ENCODE assay signal across 17 cellular contexts in genomic region chr17:33267279-33267790, GRCh38. TPM values are rescaled to one million over a fixed set of nuclear protein-coding genes. Genes with fewer than 3 reads are reported as not detected.
DNase-seq lines count a peak whose midpoint lies in the region; ATAC-seq, FAIRE-seq and TF ChIP-seq lines count a peak whose summit lies in the region.
"Had no signal": no experiment of that assay in that cellular context is flagged by ENCODE, and none has a peak within 500 bp of the region (broad histone marks: within the 10 kb centered on the region; RNA-seq: fewer than 3 reads in every experiment).

No MANE protein-coding gene starts in this region.

- dilution Hi-C loops in endothelial cell of umbilical vein (cut with MboI; ENCODE audit: extremely low pct_ligation_motif_present, low sequenced_read_pairs): no loop called here

- H3K36me3 ChIP-seq in PC-9 (ENCODE audit: low read depth) (no peaks in the 10 kb centered on the region), endothelial cell of umbilical vein (ENCODE audit: control insufficient read depth in 2 of 2, extremely low read depth in 1 of 2, insufficient read depth in 2 of 2, low read length in 2 of 2) (no peaks in the 10 kb centered on the region), Peyer's patch (no peaks in the 10 kb centered on the region), gastrocnemius medialis (no peaks in the 10 kb centered on the region)

- H3K9me1 ChIP-seq in endothelial cell of umbilical vein (replicated peaks; ENCODE audit: control insufficient read depth, extremely low read depth, insufficient read depth, low read length): no peaks in the 10 kb centered on the region

- H3K9me2 ChIP-seq in PC-9 (ENCODE audit: insufficient read depth): no peaks in the 10 kb centered on the region

- peaks cover 22% of the 10 kb centered on the region for H3K27me3 ChIP-seq in PC-9 (ENCODE audit: insufficient read depth, low read depth)
- no peaks in the 10 kb centered on the region for H3K27me3 ChIP-seq in endothelial cell of umbilical vein (ENCODE audit: control insufficient read depth in 2 of 2, insufficient read depth in 2 of 2, low read length in 2 of 2)
- no peaks in the 10 kb centered on the region for H3K27me3 ChIP-seq in Peyer's patch
- H3K27me3 ChIP-seq in gastrocnemius medialis: peaks cover 0 to 3% (median 0%) of the 10 kb centered on the region in 3 donors

- H3K4me3 ChIP-seq in PC-9: no peak overlapping the region
- no peak overlapping the region for H3K4me3 ChIP-seq in endothelial cell of umbilical vein (replicated peaks in 1 of 3; ENCODE audit: insufficient read depth in 1 of 3, low read depth in 1 of 3, low read length in 3 of 3)
- H3K4me3 ChIP-seq in Peyer's patch: no peak overlapping the region
- no peak overlapping the region for H3K4me3 ChIP-seq in gastrocnemius medialis
- H3K4me3 ChIP-seq: psoas muscle had no signal

- H3K27me3 Mint-ChIP-seq in WTC11 (ENCODE audit: low read depth): no peaks in the 10 kb centered on the region; the same call in 1 of the 2 replicates

- ATAC-seq in WTC11: no peak
- no peak for ATAC-seq in gastrocnemius medialis
- ATAC-seq: activated naive CD8-positive, alpha-beta T cell treated with anti-CD3 and anti-CD28 coated beads, Interleukin-2, amount 50 U/mL, for 24 hours; psoas muscle; stimulated activated naive CD8-positive, alpha-beta T cell treated with anti-CD3 and anti-CD28 coated beads, Interleukin-15, Interleukin-2, amounts not matched to agents 100 U/mL and 50 U/mL, for 24 hours had no signal

- no peak for TF ChIP-seq POLR2A in endothelial cell of umbilical vein (IDR thresholded peaks at IDR 0.05; ENCODE audit: low read depth, low read length)
- no peak for TF ChIP-seq POLR2A in Peyer's patch (IDR thresholded peaks at IDR 0.05)
- no peak for TF ChIP-seq POLR2A in gastrocnemius medialis (IDR thresholded peaks at IDR 0.05)

- no peaks in the 10 kb centered on the region for H3K79me2 ChIP-seq in PC-9 (ENCODE audit: low read depth)
- no peaks in the 10 kb centered on the region for H3K79me2 ChIP-seq in endothelial cell of umbilical vein (ENCODE audit: control insufficient read depth, insufficient read depth, low read length)

- H3K9me3 ChIP-seq in PC-9 (ENCODE audit: insufficient read depth, low read depth) (no peaks in the 10 kb centered on the region), endothelial cell of umbilical vein (replicated peaks; ENCODE audit: control insufficient read depth, insufficient read depth, low read length) (no peaks in the 10 kb centered on the region), Peyer's patch (no peaks in the 10 kb centered on the region), gastrocnemius medialis (no peaks in the 10 kb centered on the region)
- H3K9me3 ChIP-seq: psoas muscle had no signal

- H2AFZ ChIP-seq in PC-9 (no peak overlapping the region), endothelial cell of umbilical vein (ENCODE audit: low read depth, low read length) (no peak overlapping the region)

- H3K4me1 ChIP-seq in PC-9 (replicated peaks; ENCODE audit: insufficient read depth): no peaks in the 10 kb centered on the region
- H3K4me1 ChIP-seq in endothelial cell of umbilical vein (ENCODE audit: control insufficient read depth, extremely low read depth, insufficient read depth, low read length): peaks cover 8% of the 10 kb centered on the region
- H3K4me1 ChIP-seq in Peyer's patch: peaks cover 0 to 4% (median 0%) of the 10 kb centered on the region in 4 donors
- H3K4me1 ChIP-seq in gastrocnemius medialis: no peaks in the 10 kb centered on the region
- H3K4me1 ChIP-seq: psoas muscle had no signal

- H3K9me3 Mint-ChIP-seq in WTC11: no peaks in the 10 kb centered on the region
- H3K9me3 Mint-ChIP-seq: activated naive CD8-positive, alpha-beta T cell treated with anti-CD3 and anti-CD28 coated beads, Interleukin-2, amount 50 U/mL, for 24 hours had no signal

- H3F3A ChIP-seq in PC-9 (ENCODE audit: insufficient read depth, low read depth): no peaks in the 10 kb centered on the region

- no peaks in the 10 kb centered on the region for H4K20me1 ChIP-seq in PC-9 (ENCODE audit: insufficient read depth)
- no peaks in the 10 kb centered on the region for H4K20me1 ChIP-seq in endothelial cell of umbilical vein (replicated peaks; ENCODE audit: control insufficient read depth, extremely low read depth, insufficient read depth, low read length)

- no peak overlapping the region for H3K4me3 Mint-ChIP-seq in WTC11
- H3K4me3 Mint-ChIP-seq: activated naive CD8-positive, alpha-beta T cell treated with anti-CD3 and anti-CD28 coated beads, Interleukin-2, amount 50 U/mL, for 24 hours; CD4-positive, alpha-beta memory T cell; memory B cell had no signal

- BruUV-seq in PC-9 (replicated peaks; lab: Mats Ljungman, UMichigan): no TSS peak
- BruUV-seq in endothelial cell of umbilical vein (replicated peaks; lab: Mats Ljungman, UMichigan): no TSS peak

- in situ Hi-C loops in Caki2 (cut with HindIII; ENCODE audit: low pct_unique_long_range_greater_than_20kb, low sequenced_read_pairs): no loop called here
- in situ Hi-C loops in gastrocnemius medialis (cut with MboI; ENCODE audit: low sequenced_read_pairs in 4 of 4): no loop called here

- CTCF ChIA-PET in PC-9 (lab: Charles Lee) (no interaction called here), endothelial cell of umbilical vein (lab: Charles Lee) (no interaction called here), WTC11 (lab: Charles Lee) (no interaction called here)

- intact Hi-C loops in PC-9 (cut with micrococcal nuclease; ENCODE audit: unreplicated experiment) (loop anchor here (1.0 to 2.0 kb wide), 3 partner anchors 17 to 155 kb away; no protein-coding TSS in a partner anchor), endothelial cell of umbilical vein (cut with micrococcal nuclease) (no loop called here), gastrocnemius medialis (cut with DNase I; ENCODE audit: low total_unique reads) (no loop called here)

- H3K27ac ChIP-seq in PC-9 (no peak overlapping the region), endothelial cell of umbilical vein (ENCODE audit: insufficient read depth, low read depth, low read length) (no peak overlapping the region), Peyer's patch (peak overlapping the region in 2 of 4 donors; percentile 40 to 70), gastrocnemius medialis (no peak overlapping the region)
- H3K27ac ChIP-seq: psoas muscle had no signal

- H3K4me2 ChIP-seq in PC-9 (no peak overlapping the region), endothelial cell of umbilical vein (ENCODE audit: insufficient read depth, low read length) (peak overlapping the region; percentile 35)

- no peak overlapping the region for H3K27ac Mint-ChIP-seq in WTC11
- H3K27ac Mint-ChIP-seq: activated naive CD8-positive, alpha-beta T cell treated with anti-CD3 and anti-CD28 coated beads, Interleukin-2, amount 50 U/mL, for 24 hours; CD4-positive, alpha-beta memory T cell; memory B cell had no signal

- POLR2A ChIA-PET in PC-9 (lab: Charles Lee; ENCODE audit: unreplicated experiment): interaction anchor here (0.7 kb wide), 1 partner anchor 759 kb away, joined by 6 read pairs; no protein-coding TSS in a partner anchor
- POLR2A ChIA-PET in endothelial cell of umbilical vein (lab: Charles Lee): no interaction called here
- POLR2A ChIA-PET in WTC11 (lab: Charles Lee): no interaction called here

- H3K4me1 Mint-ChIP-seq in WTC11: peaks cover 5% of the 10 kb centered on the region
- H3K4me1 Mint-ChIP-seq: activated naive CD8-positive, alpha-beta T cell treated with anti-CD3 and anti-CD28 coated beads, Interleukin-2, amount 50 U/mL, for 24 hours; CD4-positive, alpha-beta memory T cell; memory B cell had no signal

- FAIRE-seq in endothelial cell of umbilical vein (lab: Jason Lieb, UNC): peak; percentile 43

- no peaks in the 10 kb centered on the region for H3K36me3 Mint-ChIP-seq in WTC11
- H3K36me3 Mint-ChIP-seq: CD4-positive, alpha-beta memory T cell; memory B cell had no signal

- no peak overlapping the region for H3K9ac ChIP-seq in endothelial cell of umbilical vein (replicated peaks; ENCODE audit: extremely low read depth, insufficient read depth, low read length)

- peak; percentile 83 for DNase-seq in Caki2 (ENCODE audit: low read depth)
- peak; percentile 42 to 50 for DNase-seq in PC-9
- peak; percentile 6 for DNase-seq in endothelial cell of umbilical vein (ENCODE audit: low read depth, low spot score)
- peak; percentile 73 for DNase-seq in non-pigmented ciliary epithelial cell (ENCODE audit: low read depth)
- DNase-seq in Peyer's patch: no peak
- DNase-seq in WTC11 (ENCODE audit: low spot score): no peak
- DNase-seq in gastrocnemius medialis: no peak
- DNase-seq in pons (ENCODE audit: low spot score): no peak
- DNase-seq: activated CD8-positive, alpha-beta memory T cell treated with anti-CD3 and anti-CD28 coated beads, Interleukin-2, amount 50 U/mL, for 4 hours; activated naive CD8-positive, alpha-beta T cell treated with anti-CD3 and anti-CD28 coated beads, Interleukin-2, amount 50 U/mL, for 24 hours; CD4-positive, alpha-beta memory T cell; NCI-H524; psoas muscle; SHP77 treated with DMSO at 0.1 percent for 48 hours; stimulated activated CD4-positive, alpha-beta T cell treated with anti-CD3 and anti-CD28 coated beads, Interleukin-4, amount 100 ng/mL, for 1 hour; stimulated activated naive CD8-positive, alpha-beta T cell treated with anti-CD3 and anti-CD28 coated beads, Interleukin-15, Interleukin-2, amounts not matched to agents 100 U/mL and 50 U/mL, for 24 hours had no signal

- TF ChIP-seq CTCF in PC-9 (conservative IDR thresholded peaks at IDR 0.05): no peak
- no peak for TF ChIP-seq CTCF in endothelial cell of umbilical vein (IDR thresholded peaks at IDR 0.05; ENCODE audit: extremely low read depth in 1 of 2, insufficient read depth in 1 of 2, low read depth in 1 of 2, low read length in 2 of 2)
- no peak for TF ChIP-seq CTCF in Peyer's patch (IDR thresholded peaks at IDR 0.05)
- no peak for TF ChIP-seq CTCF in WTC11 (IDR thresholded peaks at IDR 0.05)
- TF ChIP-seq CTCF in gastrocnemius medialis (IDR thresholded peaks at IDR 0.05 in 4 of 5, conservative IDR thresholded peaks at IDR 0.05 in 1 of 5): no peak

RNA-seq across cellular contexts. Expression of gene ASIC2, which starts 25.8 kb away (rescaled TPM):
- 2.4 and 2.5 TPM in 2 replicates for total RNA-seq in Caki2 (2014; rRNA removed; shearing (Covaris generic); ENCODE audit: low replicate concordance)
- total RNA-seq in PC-9 (2021) (0.09 and 1.2 TPM in 2 replicates), endothelial cell of umbilical vein (not detected in 2 replicates), Peyer's patch (1 to 10 TPM in 2 of 4 donors, under 1 TPM in 1, not detected in 1; 0.80 to 1.8 (median 1.4) TPM), WTC11 (2021) (2.1 to 2.7 TPM (median 2.3 TPM) in 3 replicates), gastrocnemius medialis (not detected)
- not detected in 2 replicates for polyA plus RNA-seq in endothelial cell of umbilical vein
- polyA plus RNA-seq in endothelial cell of umbilical vein (2011; cell fraction: cytosol; rRNA removed): 0.03 TPM in 1 of 2 replicates, not detected in the other
- not detected in 2 replicates for polyA plus RNA-seq in endothelial cell of umbilical vein (2011; cell fraction: nucleus; rRNA removed)
- polyA plus RNA-seq in endothelial cell of umbilical vein (2012): 0.08 and 0.40 TPM in 2 replicates
- polyA minus RNA-seq in endothelial cell of umbilical vein: not detected in 2 replicates
- not detected for polyA minus RNA-seq in endothelial cell of umbilical vein (2011; cell fraction: cytosol; rRNA and poly(A)+ RNA removed)
- not detected in 2 replicates for polyA minus RNA-seq in endothelial cell of umbilical vein (2011; cell fraction: nucleus; rRNA and poly(A)+ RNA removed)
- total RNA-seq: CD4-positive, alpha-beta memory T cell; psoas muscle had no signal
- polyA plus RNA-seq: CD4-positive, alpha-beta memory T cell had no signal

Comparison
In these comparisons a context has a peak if more than half of its experiments do, and no peak if none do; other contexts are left out.
1. DNase-seq: peak in Caki2 (single experiment), PC-9 (2 of 2), endothelial cell of umbilical vein (single experiment) and non-pigmented ciliary epithelial cell (single experiment); none in Peyer's patch (0 of 3), WTC11 (single experiment), gastrocnemius medialis (0 of 2) and pons (single experiment).